Comparison of ENCODE assay signal across 15 cellular contexts in genomic region chr6:163688971-163689370, GRCh38.
"Had no signal": no experiment of that assay in that cellular context is flagged by ENCODE, and none has a peak within 500 bp of the region (broad histone marks: within the 10 kb centered on the region; RNA-seq: fewer than 3 reads in every experiment).

No MANE protein-coding gene starts in this region.

- ATAC-seq: esophagus mucosa; heart right ventricle; stimulated activated naive B cell treated with anti-CD40 and anti-IgM and Interleukin-4, amounts not matched to agents 10 μg/mL and 1 μg/mL and 100 μg/mL, for 72 hours; WTC11 had no signal

- H3K4me1 ChIP-seq: left ventricle myocardium inferior had no signal

- H3K27ac ChIP-seq: heart right ventricle, left ventricle myocardium inferior had no signal

- H3K36me3 Mint-ChIP-seq: activated naive CD4-positive, alpha-beta T cell treated with anti-CD3 and anti-CD28 coated beads, Interleukin-2, amount 10 ng/mL, durations not matched to agents 7 days and 5 days; type B pancreatic cell; WTC11 had no signal

- H3K4me1 Mint-ChIP-seq: activated naive CD4-positive, alpha-beta T cell treated with anti-CD3 and anti-CD28 coated beads, Interleukin-2, amount 10 ng/mL, durations not matched to agents 7 days and 5 days; WTC11 had no signal

- H3K4me3 Mint-ChIP-seq: activated naive CD4-positive, alpha-beta T cell treated with anti-CD3 and anti-CD28 coated beads, Interleukin-2, amount 10 ng/mL, durations not matched to agents 7 days and 5 days; memory B cell; nephron; stimulated activated naive B cell treated with anti-CD40 and anti-IgM and Interleukin-4, amounts not matched to agents 10 μg/mL and 1 μg/mL and 100 μg/mL, for 72 hours; type B pancreatic cell; WTC11 had no signal

- H3K4me3 ChIP-seq: dorsolateral prefrontal cortex, heart right ventricle, left ventricle myocardium inferior had no signal

- H3K27ac Mint-ChIP-seq: activated naive CD4-positive, alpha-beta T cell treated with anti-CD3 and anti-CD28 coated beads, Interleukin-2, amount 10 ng/mL, durations not matched to agents 7 days and 5 days; activated T-helper 2 cell treated with anti-CD3 and anti-CD28 coated beads, Interferon-gamma antibody, Interleukin-2, Interleukin-4, amounts not matched to agents 10 μg/mL and 5 μg/mL and 100 μg/mL, durations not matched to agents 14 hours and 24 hours and 36 hours; memory B cell; nephron; stimulated activated naive B cell treated with anti-CD40 and anti-IgM and Interleukin-4, amounts not matched to agents 10 μg/mL and 1 μg/mL and 100 μg/mL, for 72 hours; type B pancreatic cell; WTC11 had no signal

- DNase-seq: activated CD4-positive, alpha-beta T cell treated with anti-CD3 and anti-CD28 coated beads for 48 hours; activated CD8-positive, alpha-beta memory T cell treated with anti-CD3 and anti-CD28 coated beads for 24 hours; activated naive CD4-positive, alpha-beta T cell treated with anti-CD3 and anti-CD28 coated beads, Interleukin-2, amount 10 ng/mL, durations not matched to agents 7 days and 5 days; activated T-cell treated with anti-CD3 and anti-CD28 coated beads for 4 hours; amniotic stem cell; dorsolateral prefrontal cortex; heart right ventricle; left ventricle myocardium inferior; stimulated activated naive B cell treated with anti-CD40 and anti-IgM and Interleukin-4, amounts not matched to agents 10 μg/mL and 1 μg/mL and 100 μg/mL, for 72 hours had no signal

- H3K9me3 Mint-ChIP-seq: activated naive CD4-positive, alpha-beta T cell treated with anti-CD3 and anti-CD28 coated beads, Interleukin-2, amount 10 ng/mL, durations not matched to agents 7 days and 5 days; activated T-helper 2 cell treated with anti-CD3 and anti-CD28 coated beads, Interferon-gamma antibody, Interleukin-2, Interleukin-4, amounts not matched to agents 10 μg/mL and 5 μg/mL and 100 μg/mL, durations not matched to agents 14 hours and 24 hours and 36 hours; type B pancreatic cell; WTC11 had no signal

- H3K9me3 ChIP-seq: left ventricle myocardium inferior had no signal

- H3K36me3 ChIP-seq: heart right ventricle, left ventricle myocardium inferior had no signal
